In the genomic region with DNA sequence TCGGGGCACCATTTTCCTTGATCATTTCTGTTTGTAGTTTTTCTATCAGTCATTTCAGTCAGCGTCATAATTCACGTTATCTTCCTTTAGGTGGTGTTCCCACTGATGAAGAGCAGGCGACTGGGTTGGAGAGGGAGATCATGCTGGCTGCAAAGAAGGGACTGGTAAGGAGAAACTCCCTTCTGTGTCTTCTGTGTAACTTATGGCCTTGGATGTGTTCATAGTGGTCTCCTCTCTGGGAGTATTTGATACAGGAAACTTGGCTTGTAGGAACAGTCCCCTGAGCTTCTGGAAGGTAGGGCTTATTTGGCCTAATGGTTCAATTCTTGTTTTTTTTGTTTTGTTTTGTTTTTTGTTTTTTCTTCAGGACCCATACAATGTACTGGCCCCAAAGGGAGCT, we compare ENCODE assay signal across 8 cellular contexts. TPM values are rescaled to one million over a fixed set of nuclear protein-coding genes. Genes with fewer than 3 reads are reported as not detected.
A peak's percentile ranks its signal among the peaks of the same experiment; 100 is the strongest.
DNase-seq lines count a peak whose midpoint lies in the region; ATAC-seq, FAIRE-seq and TF ChIP-seq lines count a peak whose summit lies in the region.

No MANE protein-coding gene starts in this region.

- H3K4me3 ChIP-seq in mucosa of rectum (ENCODE audit: low read length in 2 of 2) = peak overlapping the region; percentile 93 to 99

- peaks cover 19 to 36% of the 10 kb centered on the region in 2 donors for H3K4me1 ChIP-seq in mucosa of rectum (ENCODE audit: control insufficient read depth in 2 of 2, insufficient read depth in 2 of 2, low read length in 2 of 2)

- no peak for TF ChIP-seq CTCF in MCF 10A (IDR thresholded peaks at IDR 0.05; ENCODE audit: unreplicated experiment)

- H3K27me3 ChIP-seq in mucosa of rectum (ENCODE audit: control insufficient read depth in 2 of 2, insufficient read depth in 2 of 2, low read length in 2 of 2) = no peaks in the 10 kb centered on the region

- no peak overlapping the region for H3K27ac ChIP-seq in mucosa of rectum (ENCODE audit: low read depth in 2 of 2, low read length in 2 of 2)

- no peaks in the 10 kb centered on the region for H3K27me3 Mint-ChIP-seq in stimulated activated naive CD8-positive, alpha-beta T cell treated with anti-CD3 and anti-CD28 coated beads, Interleukin-15, Interleukin-2, amounts not matched to agents 100 ng/mL and 50 ng/mL, for 24 hours
- no peaks in the 10 kb centered on the region for H3K27me3 Mint-ChIP-seq in MCF 10A (ENCODE audit: insufficient read depth, unreplicated experiment)

- FAIRE-seq in H54 (lab: Jason Lieb, UNC) = no peak

- peak overlapping the region; percentile 90 for H3K27ac Mint-ChIP-seq in stimulated activated naive CD8-positive, alpha-beta T cell treated with anti-CD3 and anti-CD28 coated beads, Interleukin-15, Interleukin-2, amounts not matched to agents 100 ng/mL and 50 ng/mL, for 24 hours
- peak overlapping the region; percentile 90 for H3K27ac Mint-ChIP-seq in MCF 10A (ENCODE audit: low read depth, unreplicated experiment)

- H3K4me3 Mint-ChIP-seq in stimulated activated naive CD8-positive, alpha-beta T cell treated with anti-CD3 and anti-CD28 coated beads, Interleukin-15, Interleukin-2, amounts not matched to agents 100 ng/mL and 50 ng/mL, for 24 hours = peak overlapping the region; percentile 90
- peak overlapping the region; percentile 96 for H3K4me3 Mint-ChIP-seq in MCF 10A (ENCODE audit: unreplicated experiment)

- CTCF ChIA-PET in MCF 10A (lab: Yijun Ruan, JAX) = interaction anchor here (0.8 to 3.6 kb wide), 3 partner anchors 16 to 53 kb away, joined by 3 to 34 read pairs (median 11); partner anchors contain the start of gene ACTR1B

- H3K4me1 Mint-ChIP-seq in stimulated activated naive CD8-positive, alpha-beta T cell treated with anti-CD3 and anti-CD28 coated beads, Interleukin-15, Interleukin-2, amounts not matched to agents 100 ng/mL and 50 ng/mL, for 24 hours (ENCODE audit: low read depth) = peaks cover 20% of the 10 kb centered on the region
- peaks cover 12% of the 10 kb centered on the region for H3K4me1 Mint-ChIP-seq in MCF 10A (ENCODE audit: insufficient read depth, unreplicated experiment)

- H3K36me3 ChIP-seq in mucosa of rectum (ENCODE audit: control insufficient read depth in 2 of 2, insufficient read depth in 2 of 2, low read length in 2 of 2) = peaks cover 23 to 31% of the 10 kb centered on the region in 2 donors

- H3K9me3 ChIP-seq in mucosa of rectum (ENCODE audit: control insufficient read depth in 2 of 2, low read length in 2 of 2) = no peaks in the 10 kb centered on the region

- no peaks in the 10 kb centered on the region for H3K9me3 Mint-ChIP-seq in stimulated activated naive CD8-positive, alpha-beta T cell treated with anti-CD3 and anti-CD28 coated beads, Interleukin-15, Interleukin-2, amounts not matched to agents 100 ng/mL and 50 ng/mL, for 24 hours
- H3K9me3 Mint-ChIP-seq in MCF 10A (ENCODE audit: unreplicated experiment) = no peaks in the 10 kb centered on the region

- no peak for TF ChIP-seq POLR2A in H54 (IDR thresholded peaks at IDR 0.05; ENCODE audit: low read depth, low read length)

- peak overlapping the region; percentile 41 to 100 for H3K9ac ChIP-seq in mucosa of rectum (ENCODE audit: low read depth in 1 of 2, low read length in 2 of 2)

- no TSS peak for BruUV-seq in MCF 10A (replicated peaks; lab: Mats Ljungman, UMichigan)

- intact Hi-C loops in MCF 10A (cut with micrococcal nuclease) = no loop called here

- DNase-seq in stimulated activated naive CD8-positive, alpha-beta T cell treated with anti-CD3 and anti-CD28 coated beads, Interleukin-15, Interleukin-2, amounts not matched to agents 100 U/mL and 50 U/mL, for 24 hours = no peak
- DNase-seq in MCF 10A (ENCODE audit: unreplicated experiment) (no peak), DMS53 treated with DMSO at 0.1 percent for 48 hours (lab: John Stamatoyannopoulos, UW; ENCODE audit: unreplicated experiment) (no peak), H54 (ENCODE audit: insufficient read length, low spot score) (no peak)
- DNase-seq in effector CD4-positive, alpha-beta T cell = no peak

- POLR2A ChIA-PET in MCF 10A (lab: Yijun Ruan, JAX) = interaction anchor here (0.8 to 5.9 kb wide), 7 partner anchors 8 to 81 kb away, joined by 3 to 150 read pairs (median 5); partner anchors contain the start of genes ACTR1B and ANKRD36B

- peaks cover 44% of the 10 kb centered on the region for H3K36me3 Mint-ChIP-seq in stimulated activated naive CD8-positive, alpha-beta T cell treated with anti-CD3 and anti-CD28 coated beads, Interleukin-15, Interleukin-2, amounts not matched to agents 100 ng/mL and 50 ng/mL, for 24 hours (ENCODE audit: low read depth)
- H3K36me3 Mint-ChIP-seq in MCF 10A (ENCODE audit: insufficient read depth, unreplicated experiment) = peaks cover 41% of the 10 kb centered on the region

- ATAC-seq in stimulated activated naive CD8-positive, alpha-beta T cell treated with anti-CD3 and anti-CD28 coated beads, Interleukin-15, Interleukin-2, amounts not matched to agents 100 U/mL and 50 U/mL, for 24 hours = no peak
- no peak for ATAC-seq in HG03135 (IDR thresholded peaks at IDR 0.05; ENCODE audit: unreplicated experiment)

RNA-seq across cellular contexts. Expression of gene COX5B, which starts 1.1 kb away (rescaled TPM):
- 272 and 284 TPM in 2 replicates for total RNA-seq in MCF 10A (2022)

RNA-seq across cellular contexts. Expression of gene ACTR1B, which starts 16.9 kb away (rescaled TPM):
- 56.8 and 63.7 TPM in 2 replicates for total RNA-seq in MCF 10A (2022)

RNA-seq across cellular contexts. Expression of gene C2orf92, which starts 22.5 kb away (rescaled TPM):
- total RNA-seq in MCF 10A (2022) = 5.3 and 7.6 TPM in 2 replicates

RNA-seq across cellular contexts. Expression of gene ANKRD36B, which starts 57.3 kb away (rescaled TPM):
- total RNA-seq in MCF 10A (2022) = 21.5 and 32.3 TPM in 2 replicates
